ENCODE assay signal across 24 cellular contexts in the genomic region with DNA sequence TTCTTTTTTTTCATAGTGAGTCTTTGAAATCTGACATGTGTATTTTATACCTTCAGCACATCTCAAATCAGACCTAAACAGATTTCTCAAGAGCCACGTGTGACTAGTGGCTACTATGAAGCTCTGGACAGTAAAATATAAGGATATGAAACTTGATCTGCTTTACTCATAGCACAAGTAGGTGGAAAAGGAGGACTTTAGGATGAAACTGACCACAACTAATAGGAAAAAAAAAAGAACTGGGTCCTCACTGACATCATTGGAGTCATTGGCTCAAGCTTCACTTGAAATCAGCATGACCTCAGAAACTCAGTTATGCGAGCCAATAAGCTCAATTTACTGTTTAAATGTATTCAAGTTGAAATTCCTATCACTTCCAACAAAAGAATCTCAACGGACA. TPM values are rescaled to one million over a fixed set of nuclear protein-coding genes. Genes with fewer than 3 reads are reported as not detected.
DNase-seq lines count a peak whose midpoint lies in the region; ATAC-seq and TF ChIP-seq lines count a peak whose summit lies in the region.
"Had no signal": no experiment of that assay in that cellular context is flagged by ENCODE, and none has a peak within 500 bp of the region (broad histone marks: within the 10 kb centered on the region; RNA-seq: fewer than 3 reads in every experiment).

No MANE protein-coding gene starts in this region.

- CTCF ChIA-PET in Caco-2 (lab: Charles Lee) = interaction anchor here (1.2 kb wide), 1 partner anchor 9 kb away, joined by 3 read pairs; no protein-coding TSS in a partner anchor

- H3K4me1 Mint-ChIP-seq in GM23338 = 0 out of 3 replicates have a peak, but pooled peaks cover 3% of the 10 kb centered on the region
- peaks cover 6% of the 10 kb centered on the region for H3K4me1 Mint-ChIP-seq in Caco-2 (ENCODE audit: low read depth, unreplicated experiment)
- H3K4me1 Mint-ChIP-seq: activated CD8-positive, alpha-beta memory T cell treated with anti-CD3 and anti-CD28 coated beads, Interleukin-2, amount 10 ng/mL, durations not matched to agents 7 days and 5 days; T-helper 17 cell had no signal

- H3K4me2 ChIP-seq in GM23338 = no peak overlapping the region

- no peaks in the 10 kb centered on the region for H3K4me1 ChIP-seq in right lobe of liver
- H3K4me1 ChIP-seq in GM23338 (ENCODE audit: insufficient read depth) = no peaks in the 10 kb centered on the region
- 0 out of 2 replicates have a peak, but pooled peaks cover 6% of the 10 kb centered on the region for H3K4me1 ChIP-seq in Caco-2
- H3K4me1 ChIP-seq: heart right ventricle, testis had no signal

- no peak for TF ChIP-seq POLR2A in right lobe of liver (IDR thresholded peaks at IDR 0.05)

- H3K36me3 ChIP-seq in right lobe of liver (no peaks in the 10 kb centered on the region), GM23338 (ENCODE audit: insufficient read depth) (no peaks in the 10 kb centered on the region), Caco-2 (ENCODE audit: control insufficient read depth, insufficient read depth, low read length) (no peaks in the 10 kb centered on the region)
- H3K36me3 ChIP-seq: heart right ventricle had no signal

- H3K27me3 Mint-ChIP-seq in GM23338 (ENCODE audit: insufficient read depth, low read depth, poor library complexity) = peaks cover 5% of the 10 kb centered on the region
- no peaks in the 10 kb centered on the region for H3K27me3 Mint-ChIP-seq in Caco-2 (ENCODE audit: insufficient read depth, unreplicated experiment)

- ATAC-seq in GM18498 (IDR thresholded peaks at IDR 0.05; ENCODE audit: unreplicated experiment) (no peak), right lobe of liver (no peak), GM23338 (no peak)
- ATAC-seq: activated CD4-positive, CD25-positive, alpha-beta regulatory T cell treated with anti-CD3 and anti-CD28 coated beads, Interleukin-2, amount 50 U/mL, for 24 hours; activated CD8-positive, alpha-beta memory T cell treated with anti-CD3 and anti-CD28 coated beads, Interleukin-2, amount 10 ng/mL, durations not matched to agents 7 days and 5 days; heart right ventricle; Right ventricle myocardium inferior; T-helper 17 cell had no signal

- BruUV-seq in Caco-2 (replicated peaks; lab: Mats Ljungman, UMichigan) = no TSS peak

- TF ChIP-seq CTCF in choroid plexus epithelial cell (conservative IDR thresholded peaks at IDR 0.05; ENCODE audit: low read depth, low read length) = no peak
- TF ChIP-seq CTCF in right lobe of liver (IDR thresholded peaks at IDR 0.05) = no peak
- TF ChIP-seq CTCF in GM23338 (conservative IDR thresholded peaks at IDR 0.05; ENCODE audit: low read depth in 2 of 2) = no peak
- TF ChIP-seq CTCF in Caco-2 (IDR thresholded peaks at IDR 0.05; ENCODE audit: insufficient read depth in 1 of 2, low read depth in 1 of 2, low read length in 1 of 2, severe bottlenecking in 1 of 2, unreplicated experiment in 1 of 2) = no peak

- H3K9me3 Mint-ChIP-seq in GM23338 (0 out of 3 replicates have a peak, but pooled peaks cover 2% of the 10 kb centered on the region), Caco-2 (ENCODE audit: unreplicated experiment) (no peaks in the 10 kb centered on the region)
- H3K9me3 Mint-ChIP-seq: dendritic cell treated with granulocyte-macrophage colony-stimulating factor and Interleukin-4, amounts not matched to agents 40 ng/mL and 50 ng/mL, for 4 days had no signal

- H3K36me3 Mint-ChIP-seq in GM23338 (ENCODE audit: low read depth) (no peaks in the 10 kb centered on the region), Caco-2 (ENCODE audit: insufficient read depth, unreplicated experiment) (no peaks in the 10 kb centered on the region)
- H3K36me3 Mint-ChIP-seq: activated CD8-positive, alpha-beta memory T cell treated with anti-CD3 and anti-CD28 coated beads, Interleukin-2, amount 10 ng/mL, durations not matched to agents 7 days and 5 days had no signal

- DNase-seq in EH (ENCODE audit: low read depth) = peak; percentile 56
- peak; percentile 66 for DNase-seq in M059J (ENCODE audit: low read depth)
- DNase-seq in choroid plexus epithelial cell (ENCODE audit: low read depth) = peak; percentile 64
- DNase-seq in non-pigmented ciliary epithelial cell (ENCODE audit: low read depth) = peak; percentile 61
- DNase-seq in right lobe of liver = no peak
- DNase-seq in GM23338 (ENCODE audit: low spot score) = no peak
- no peak for DNase-seq in Caco-2
- DNase-seq: activated CD8-positive, alpha-beta memory T cell treated with anti-CD3 and anti-CD28 coated beads, Interleukin-2, amount 10 ng/mL, durations not matched to agents 7 days and 5 days; activated gamma-delta T cell treated with Interleukin-2 at 50 U/mL for 16 hours; aorta; C1 segment of cervical spinal cord; DMS79 treated with DMSO at 0.1 percent for 48 hours; heart right ventricle; NCI-H1436 treated with DMSO at 0.1 percent for 48 hours; NCI-H2227 treated with DMSO at 0.1 percent for 48 hours; stimulated activated CD4-positive, alpha-beta T cell treated with anti-CD3 and anti-CD28 coated beads, Interleukin-4, amount 100 ng/mL, for 4 hours; T-helper 17 cell; testis had no signal

- no peaks in the 10 kb centered on the region for H3K9me2 ChIP-seq in GM23338 (ENCODE audit: insufficient read depth)

- no peaks in the 10 kb centered on the region for H3K9me3 ChIP-seq in right lobe of liver
- H3K9me3 ChIP-seq in Caco-2 = no peaks in the 10 kb centered on the region
- H3K9me3 ChIP-seq: heart right ventricle, testis had no signal

- H3K4me3 ChIP-seq in choroid plexus epithelial cell (ENCODE audit: low read depth, low read length) (no peak overlapping the region), right lobe of liver (no peak overlapping the region), GM23338 (no peak overlapping the region), Caco-2 (ENCODE audit: low read depth, low read length) (no peak overlapping the region)
- H3K4me3 ChIP-seq: heart right ventricle, skin epidermis, testis had no signal

- no peak overlapping the region for H2AFZ ChIP-seq in GM23338

- no peaks in the 10 kb centered on the region for H3K79me2 ChIP-seq in GM23338 (replicated peaks; ENCODE audit: insufficient read depth)

- 41% methylated on average over 3 of the region's 3 CpGs for WGBS in right lobe of liver (ENCODE audit: insufficient coverage, low coverage, low lambda C conversion rate, missing lambda C conversion rate)

- H3K27me3 ChIP-seq in right lobe of liver = no peaks in the 10 kb centered on the region
- no peaks in the 10 kb centered on the region for H3K27me3 ChIP-seq in GM23338 (ENCODE audit: insufficient read depth)
- H3K27me3 ChIP-seq in Caco-2 (replicated peaks; ENCODE audit: control insufficient read depth, insufficient read depth, low read length) = no peaks in the 10 kb centered on the region
- H3K27me3 ChIP-seq: testis had no signal

- intact Hi-C loops in right lobe of liver (cut with DNase I) (no loop called here), Caco-2 (cut with micrococcal nuclease; ENCODE audit: unreplicated experiment) (no loop called here)

- H3K27ac Mint-ChIP-seq in GM23338 (no peak overlapping the region), Caco-2 (ENCODE audit: unreplicated experiment) (no peak overlapping the region)
- H3K27ac Mint-ChIP-seq: activated CD8-positive, alpha-beta memory T cell treated with anti-CD3 and anti-CD28 coated beads, Interleukin-2, amount 10 ng/mL, durations not matched to agents 7 days and 5 days; dendritic cell treated with granulocyte-macrophage colony-stimulating factor and Interleukin-4, amounts not matched to agents 40 ng/mL and 50 ng/mL, for 4 days; T-helper 17 cell had no signal

- POLR2A ChIA-PET in Caco-2 (lab: Charles Lee) = no interaction called here

- H3K4me3 Mint-ChIP-seq in GM23338 (no peak overlapping the region), Caco-2 (ENCODE audit: unreplicated experiment) (no peak overlapping the region)
- H3K4me3 Mint-ChIP-seq: activated CD8-positive, alpha-beta memory T cell treated with anti-CD3 and anti-CD28 coated beads, Interleukin-2, amount 10 ng/mL, durations not matched to agents 7 days and 5 days; dendritic cell treated with granulocyte-macrophage colony-stimulating factor and Interleukin-4, amounts not matched to agents 40 ng/mL and 50 ng/mL, for 4 days; T-helper 17 cell had no signal

- no peaks in the 10 kb centered on the region for H4K20me1 ChIP-seq in GM23338 (replicated peaks; ENCODE audit: insufficient read depth)

- H3F3A ChIP-seq in GM23338 (replicated peaks; ENCODE audit: low read depth) = no peaks in the 10 kb centered on the region

- no peak overlapping the region for H3K27ac ChIP-seq in right lobe of liver
- no peak overlapping the region for H3K27ac ChIP-seq in GM23338 (ENCODE audit: low read depth)
- H3K27ac ChIP-seq: epithelial cell of prostate, heart right ventricle, skin epidermis, testis had no signal

TF ChIP-seq in GM23338, 12 proteins besides CTCF, POLR2A, EP300 and RAD21 (continues in another document):
- TF ChIP-seq JUNB (IDR thresholded peaks at IDR 0.05; ENCODE audit: unreplicated experiment) (no peak), ZNF114 (CRISPR knock-in tag; IDR thresholded peaks at IDR 0.05) (no peak), ZNF331 (CRISPR knock-in tag; IDR thresholded peaks at IDR 0.05; ENCODE audit: low read depth) (no peak)

RNA-seq across cellular contexts. Expression of a gene that starts 34.0 kb away (rescaled TPM):
- total RNA-seq in M059J (2014; rRNA removed; shearing (Covaris generic)) = 13.5 and 33.4 TPM in 2 replicates
- 10 to 100 TPM in 1 of 6 experiments, 1 to 10 TPM in 5; 1.8 to 12.8 (median 3.3) TPM for total RNA-seq in right lobe of liver
- total RNA-seq in GM23338 (2014; rRNA removed; shearing (Covaris generic)) = 34.9 and 47.8 TPM in 2 replicates
- 9.7 and 9.9 TPM in 2 replicates for polyA plus RNA-seq in GM23338 (2016; fragmentation: Nextera tagmentation; extraction: Ambion mirVana)
- total RNA-seq in Caco-2 (2022) = 55.9 and 62.3 TPM in 2 replicates

Comparison
In these comparisons a context has a peak if more than half of its experiments do, and no peak if none do; other contexts are left out.
1. DNase-seq: peak in EH (single experiment), M059J (single experiment), choroid plexus epithelial cell (single experiment) and non-pigmented ciliary epithelial cell (single experiment); none in right lobe of liver (0 of 3), GM23338 (single experiment) and Caco-2 (0 of 2).